ENCODE assay signal across 17 cellular contexts in genomic region chr21:35732788-35733187, GRCh38.
"Had no signal": no experiment of that assay in that cellular context is flagged by ENCODE, and none has a peak within 500 bp of the region (broad histone marks: within the 10 kb centered on the region; RNA-seq: fewer than 3 reads in every experiment).

No MANE protein-coding gene starts in this region.

- H3K27me3 ChIP-seq: hepatocyte, neural progenitor cell, ovary had no signal

- H3K4me3 ChIP-seq: hepatocyte, left lung, lung, neural progenitor cell, ovary, smooth muscle cell had no signal

- H3K4me1 ChIP-seq: left lung, neural progenitor cell had no signal

- H3K36me3 ChIP-seq: left lung, neural progenitor cell, ovary had no signal

- DNase-seq: effector memory CD8-positive, alpha-beta T cell; erythroblast; left lung; mesenchymal stem cell; midbrain; nucleus accumbens; ovary; right cardiac atrium; stimulated activated CD4-positive, alpha-beta T cell treated with anti-CD3 and anti-CD28 coated beads, Interleukin-2, amount 100 ng/mL, for 48 hours; stimulated activated naive CD4-positive, alpha-beta T cell treated with Interleukin-2 at 50 U/mL for 16 hours; trophoblast cell had no signal

- H3K9ac ChIP-seq: neural progenitor cell had no signal

- H3K4me3 Mint-ChIP-seq: dendritic cell treated with granulocyte-macrophage colony-stimulating factor and Interleukin-4, amounts not matched to agents 40 ng/mL and 50 ng/mL, for 4 days; effector memory CD8-positive, alpha-beta T cell; natural killer cell treated with Interleukin-12 subunit alpha and Interleukin-12 subunit beta and Interleukin-15 and Interleukin-18, amount 100 ng/mL, for 72 hours; neural progenitor cell had no signal

- H3K9me3 ChIP-seq: left lung, ovary had no signal

- H3K27ac Mint-ChIP-seq: dendritic cell treated with granulocyte-macrophage colony-stimulating factor and Interleukin-4, amounts not matched to agents 40 ng/mL and 50 ng/mL, for 4 days; effector memory CD8-positive, alpha-beta T cell; natural killer cell treated with Interleukin-12 subunit alpha and Interleukin-12 subunit beta and Interleukin-15 and Interleukin-18, amount 100 ng/mL, for 72 hours; neural progenitor cell had no signal

- H3K9me3 Mint-ChIP-seq: dendritic cell treated with granulocyte-macrophage colony-stimulating factor and Interleukin-4, amounts not matched to agents 40 ng/mL and 50 ng/mL, for 4 days; effector memory CD8-positive, alpha-beta T cell; natural killer cell treated with Interleukin-12 subunit alpha and Interleukin-12 subunit beta and Interleukin-15 and Interleukin-18, amount 100 ng/mL, for 72 hours had no signal

- ATAC-seq: effector memory CD8-positive, alpha-beta T cell; left lung; natural killer cell treated with Interleukin-12 subunit alpha and Interleukin-12 subunit beta and Interleukin-15 and Interleukin-18, amount 100 ng/mL, for 72 hours; right cardiac atrium had no signal

- H3K4me2 ChIP-seq: hepatocyte, neural progenitor cell, smooth muscle cell had no signal

- H2AFZ ChIP-seq: hepatocyte, neural progenitor cell had no signal

- H3K79me2 ChIP-seq: hepatocyte had no signal

- H3K36me3 Mint-ChIP-seq: natural killer cell treated with Interleukin-12 subunit alpha and Interleukin-12 subunit beta and Interleukin-15 and Interleukin-18, amount 100 ng/mL, for 72 hours; neural progenitor cell had no signal

- H3K27ac ChIP-seq: hepatocyte, left lung, neural progenitor cell, ovary had no signal
